ENCODE assay signal across 8 cellular contexts in genomic region chr19:16896913-16897571, GRCh38. TPM values are rescaled to one million over a fixed set of nuclear protein-coding genes. Genes with fewer than 3 reads are reported as not detected.
DNase-seq lines count a peak whose midpoint lies in the region; ATAC-seq, FAIRE-seq and TF ChIP-seq lines count a peak whose summit lies in the region.

No MANE protein-coding gene starts in this region.

- TF ChIP-seq CTCF in RWPE1 (conservative IDR thresholded peaks at IDR 0.05; ENCODE audit: low read depth) (no peak), foreskin keratinocyte (conservative IDR thresholded peaks at IDR 0.05) (no peak), neural cell (IDR thresholded peaks at IDR 0.05; ENCODE audit: poor library complexity, severe bottlenecking) (no peak)

- H3K9me2 ChIP-seq in neural cell (ENCODE audit: insufficient read depth, low read length): no peaks in the 10 kb centered on the region

- peak; percentile 90 for FAIRE-seq in GM18507 (lab: Jason Lieb, UNC)

- H3K4me2 ChIP-seq in neural cell (ENCODE audit: low read length): no peak overlapping the region

- H4K20me1 ChIP-seq in neural cell (ENCODE audit: insufficient read depth): no peaks in the 10 kb centered on the region

- H3K27me3 ChIP-seq in foreskin keratinocyte (peaks cover 19% of the 10 kb centered on the region), neural cell (ENCODE audit: insufficient read depth, low read depth, low read length) (peaks cover 4% of the 10 kb centered on the region)

- peak; percentile 30 for ATAC-seq in HG03108 (IDR thresholded peaks at IDR 0.05; ENCODE audit: unreplicated experiment)
- peak; percentile 79 for ATAC-seq in foreskin keratinocyte

- no peaks in the 10 kb centered on the region for H3F3A ChIP-seq in neural cell (ENCODE audit: insufficient read depth, low read length, poor library complexity, severe bottlenecking)

- no peaks in the 10 kb centered on the region for H3K79me2 ChIP-seq in neural cell (replicated peaks; ENCODE audit: insufficient read depth, low read length)

- TF ChIP-seq EP300 in neural cell (conservative IDR thresholded peaks at IDR 0.05; ENCODE audit: poor library complexity, severe bottlenecking): no peak

- peak overlapping the region; percentile 67 for H3K27ac ChIP-seq in RWPE1
- H3K27ac ChIP-seq in foreskin keratinocyte: peak overlapping the region; percentile 28
- no peak overlapping the region for H3K27ac ChIP-seq in neural cell (ENCODE audit: low read length)

- CTCF ChIA-PET in RWPE1 (lab: Yijun Ruan, JAX): no interaction called here

- H3K9me3 ChIP-seq in neural cell (ENCODE audit: low read length): no peaks in the 10 kb centered on the region

- H3K4me3 ChIP-seq in neural cell (ENCODE audit: low read length): peak overlapping the region; percentile 49

- H3K4me1 ChIP-seq in foreskin keratinocyte: no peaks in the 10 kb centered on the region

- POLR2A ChIA-PET in RWPE1 (lab: Yijun Ruan, JAX; ENCODE audit: low non-redundant PET): no interaction called here

- no peak for TF ChIP-seq RAD21 in neural cell (conservative IDR thresholded peaks at IDR 0.05)

- no peak overlapping the region for H3K9ac ChIP-seq in neural cell (ENCODE audit: low read length)

- H2AFZ ChIP-seq in neural cell (ENCODE audit: low read depth, low read length): no peak overlapping the region

- DNase-seq in GM18507 (ENCODE audit: extremely low spot score, insufficient read length, low read depth) (peak; percentile 88), RWPE1 (ENCODE audit: low spot score) (peak; percentile 99), activated gamma-delta T cell (lab: John Stamatoyannopoulos, UW) (peak; percentile 53), foreskin keratinocyte (peak; percentile 46 to 79), AML-193 (lab: John Stamatoyannopoulos, UW) (no peak)
- peak; percentile 59 for DNase-seq in stimulated activated naive CD4-positive, alpha-beta T cell treated with Interleukin-2 at 50 U/mL for 16 hours (lab: John Stamatoyannopoulos, UW)

- H3K36me3 ChIP-seq in neural cell (ENCODE audit: insufficient read depth, low read length): no peaks in the 10 kb centered on the region

TF ChIP-seq in neural cell, 6 proteins besides CTCF, POLR2A, EP300 and RAD21:
- TF ChIP-seq EZH2 (IDR thresholded peaks at IDR 0.05; ENCODE audit: borderline replicate concordance, insufficient read depth, low read length, poor library complexity, severe bottlenecking) (no peak), SMC3 (conservative IDR thresholded peaks at IDR 0.05; ENCODE audit: poor library complexity) (no peak), TAF1 (IDR thresholded peaks at IDR 0.05; ENCODE audit: low read depth) (no peak), POLR2AphosphoS5 (IDR thresholded peaks at IDR 0.05) (no peak), MXI1 (conservative IDR thresholded peaks at IDR 0.05; ENCODE audit: poor library complexity, severe bottlenecking) (no peak), REST (IDR thresholded peaks at IDR 0.05; ENCODE audit: borderline replicate concordance) (no peak)

RNA-seq across cellular contexts. Expression of gene F2RL3, which starts 8.2 kb away (rescaled TPM):
- not detected in 2 replicates for total RNA-seq in foreskin keratinocyte
- polyA plus RNA-seq in foreskin keratinocyte (not detected in 2 replicates), neural cell (not detected in 2 replicates)
- not detected in 2 replicates for polyA minus RNA-seq in neural cell

Comparison
In these comparisons a context has a peak if more than half of its experiments do, and no peak if none do; other contexts are left out.
1. DNase-seq: peak in GM18507 (single experiment), RWPE1 (single experiment), activated gamma-delta T cell (single experiment), foreskin keratinocyte (2 of 2) and stimulated activated naive CD4-positive, alpha-beta T cell treated with Interleukin-2 at 50 U/mL for 16 hours (single experiment); none in AML-193 (0 of 2).